Comparison of ENCODE assay signal across 7 cellular contexts in the genomic region with DNA sequence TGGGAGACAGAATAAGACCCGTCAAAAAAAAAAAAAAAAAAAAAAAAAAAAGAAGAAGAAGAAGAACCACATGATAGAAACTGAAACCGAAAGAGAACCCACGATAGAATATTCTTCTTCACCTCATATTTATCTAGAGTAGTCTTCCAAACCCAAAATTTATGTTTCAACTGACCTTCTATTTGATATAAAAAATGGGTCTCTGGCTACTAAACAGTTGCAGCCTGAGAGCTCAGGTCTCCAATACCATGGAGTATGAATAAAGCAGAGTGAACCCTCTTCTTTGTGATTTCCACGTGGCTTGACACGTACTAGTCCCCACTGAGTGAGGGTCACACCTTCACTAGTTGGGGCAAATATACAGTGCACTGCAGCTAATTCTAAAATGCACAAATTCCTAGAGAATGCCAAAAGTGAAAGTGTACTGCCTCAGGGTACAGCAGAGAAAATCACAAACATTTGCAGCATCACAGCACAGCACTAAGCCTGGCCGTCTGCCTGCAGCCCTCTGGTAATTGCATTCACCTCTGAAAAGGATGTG. TPM values are rescaled to one million over a fixed set of nuclear protein-coding genes. Genes with fewer than 3 reads are reported as not detected.
A peak's percentile ranks its signal among the peaks of the same experiment; 100 is the strongest.
DNase-seq lines count a peak whose midpoint lies in the region; ATAC-seq, FAIRE-seq and TF ChIP-seq lines count a peak whose summit lies in the region.

No MANE protein-coding gene starts in this region.

- TF ChIP-seq RAD21 in HepG2 (CRISPR knock-in tag; IDR thresholded peaks at IDR 0.05) = no peak

- no peak overlapping the region for H3K27ac ChIP-seq in HepG2 (ENCODE audit: extremely low read length, insufficient read depth, low read length)

- H3K9me3 ChIP-seq in T-helper 17 cell (ENCODE audit: control insufficient read depth, low read length, poor library complexity, severe bottlenecking) (no peaks in the 10 kb centered on the region), HepG2 (ENCODE audit: low read length) (no peaks in the 10 kb centered on the region)

- intact Hi-C loops in HepG2 (cut with micrococcal nuclease; ENCODE audit: unreplicated experiment) (no loop called here), left colon (cut with DNase I, micrococcal nuclease) (no loop called here)

- peaks cover 7% of the 10 kb centered on the region for H3K4me1 Mint-ChIP-seq in T-helper 17 cell

- no peak for TF ChIP-seq CTCF in HepG2 (CRISPR knock-in tag; IDR thresholded peaks at IDR 0.05)

- no peaks in the 10 kb centered on the region for H4K20me1 ChIP-seq in HepG2 (ENCODE audit: insufficient read depth, low read length)

- H3K36me3 Mint-ChIP-seq in T-helper 17 cell (ENCODE audit: low read depth) = no peaks in the 10 kb centered on the region

- POLR2A ChIA-PET in HepG2 (lab: Yijun Ruan, JAX) = no interaction called here

- peak; percentile 57 for ATAC-seq in HG02840 (IDR thresholded peaks at IDR 0.05; ENCODE audit: low FRiP score, unreplicated experiment)
- ATAC-seq in T-helper 17 cell = peak; percentile 59
- peak; percentile 81 for ATAC-seq in HepG2
- ATAC-seq in left colon = no peak

- no peak for TF ChIP-seq POLR2A in GM12892 (IDR thresholded peaks at IDR 0.05; ENCODE audit: low read depth, low read length)
- TF ChIP-seq POLR2A in HepG2 (IDR thresholded peaks at IDR 0.05; ENCODE audit: insufficient read depth in 1 of 2, low read depth in 2 of 2, low read length in 2 of 2) = no peak

- H3K79me2 ChIP-seq in HepG2 (ENCODE audit: insufficient read depth, low read length) = no peaks in the 10 kb centered on the region

- peaks cover 0 to 2% of the 10 kb centered on the region in 2 experiments; a peak in 1 of 5 replicates for H3K27me3 ChIP-seq in HepG2 (ENCODE audit: control insufficient read depth in 1 of 2, insufficient read depth in 2 of 2, low read length in 2 of 2)

- H3K4me3 ChIP-seq in HepG2 (replicated peaks in 1 of 3; ENCODE audit: insufficient read depth in 1 of 3, low read depth in 2 of 3, low read length in 3 of 3) = peak overlapping the region; percentile 46 to 79 (median 59)

- H3K4me1 ChIP-seq in HepG2 (ENCODE audit: insufficient read depth, low read length) = peaks cover 6% of the 10 kb centered on the region; the same call in 1 of the 2 replicates

- 4% methylated on average over 6 of the region's 6 CpGs for WGBS in HepG2 (ENCODE audit: low lambda C conversion rate)

- 0 out of 2 replicates have a peak overlapping the region, but pooled peaks have one; percentile 38 for H3K9ac ChIP-seq in HepG2 (ENCODE audit: insufficient read depth, low read depth, low read length)

- FAIRE-seq in GM12892 (lab: Jason Lieb, UNC) (peak; percentile 79), HepG2 (lab: Jason Lieb, UNC) (no peak)

- DNase-seq in GM12892 (ENCODE audit: insufficient read length) (no peak), T-helper 17 cell (no peak), HepG2 (ENCODE audit: low spot score) (no peak), left colon (no peak), RKO (ENCODE audit: low spot score) (no peak), NCI-H2196 (lab: John Stamatoyannopoulos, UW; ENCODE audit: unreplicated experiment) (no peak)

- in situ Hi-C loops in HepG2 (cut with HindIII; ENCODE audit: extremely low pct_ligation_motif_present, low pct_unique_long_range_greater_than_20kb) = loop anchor here (25.0 kb wide), 1 partner anchor 1375 kb away; no protein-coding TSS in a partner anchor

- BruUV-seq in HepG2 (replicated peaks; lab: Mats Ljungman, UMichigan) = no TSS peak

- H2AFZ ChIP-seq in HepG2 (ENCODE audit: low read length) = peak overlapping the region; percentile 98

- H3K4me2 ChIP-seq in HepG2 (ENCODE audit: low read depth, low read length) = peak overlapping the region; percentile 99

- peaks cover 8% of the 10 kb centered on the region for H3K27me3 Mint-ChIP-seq in T-helper 17 cell

- peak overlapping the region; percentile 57 for H3K27ac Mint-ChIP-seq in T-helper 17 cell

- TF ChIP-seq EP300 in HepG2 (IDR thresholded peaks at IDR 0.05; ENCODE audit: low read depth in 2 of 2, low read length in 2 of 2) (no peak), HepG2 (CRISPR knock-in tag; IDR thresholded peaks at IDR 0.05; ENCODE audit: borderline replicate concordance) (no peak)

- H3K4me3 Mint-ChIP-seq in T-helper 17 cell = peak overlapping the region; percentile 78

- CTCF ChIA-PET in HepG2 (lab: Yijun Ruan, JAX; ENCODE audit: low intra/inter-chr PET ratio, low total read pairs) = no interaction called here

- H3K36me3 ChIP-seq in HepG2 (replicated peaks in 1 of 2; ENCODE audit: control insufficient read depth in 1 of 2, insufficient read depth in 2 of 2, low read length in 2 of 2) = no peaks in the 10 kb centered on the region

TF ChIP-seq in HepG2, 621 proteins besides CTCF, POLR2A, EP300 and RAD21:
- no peak for TF ChIP-seq ZNF569 (CRISPR knock-in tag; IDR thresholded peaks at IDR 0.05; ENCODE audit: borderline replicate concordance)
- no peak for TF ChIP-seq ZNF788 (CRISPR knock-in tag; IDR thresholded peaks at IDR 0.05; ENCODE audit: borderline replicate concordance)
- no peak for TF ChIP-seq U2AF2 (IDR thresholded peaks at IDR 0.05; ENCODE audit: low read depth, low read length)
- TF ChIP-seq ZSCAN22 (CRISPR knock-in tag; IDR thresholded peaks at IDR 0.05) = no peak
- no peak for TF ChIP-seq SNRNP70 (IDR thresholded peaks at IDR 0.05; ENCODE audit: low read depth, low read length)
- TF ChIP-seq, protein P1, sequence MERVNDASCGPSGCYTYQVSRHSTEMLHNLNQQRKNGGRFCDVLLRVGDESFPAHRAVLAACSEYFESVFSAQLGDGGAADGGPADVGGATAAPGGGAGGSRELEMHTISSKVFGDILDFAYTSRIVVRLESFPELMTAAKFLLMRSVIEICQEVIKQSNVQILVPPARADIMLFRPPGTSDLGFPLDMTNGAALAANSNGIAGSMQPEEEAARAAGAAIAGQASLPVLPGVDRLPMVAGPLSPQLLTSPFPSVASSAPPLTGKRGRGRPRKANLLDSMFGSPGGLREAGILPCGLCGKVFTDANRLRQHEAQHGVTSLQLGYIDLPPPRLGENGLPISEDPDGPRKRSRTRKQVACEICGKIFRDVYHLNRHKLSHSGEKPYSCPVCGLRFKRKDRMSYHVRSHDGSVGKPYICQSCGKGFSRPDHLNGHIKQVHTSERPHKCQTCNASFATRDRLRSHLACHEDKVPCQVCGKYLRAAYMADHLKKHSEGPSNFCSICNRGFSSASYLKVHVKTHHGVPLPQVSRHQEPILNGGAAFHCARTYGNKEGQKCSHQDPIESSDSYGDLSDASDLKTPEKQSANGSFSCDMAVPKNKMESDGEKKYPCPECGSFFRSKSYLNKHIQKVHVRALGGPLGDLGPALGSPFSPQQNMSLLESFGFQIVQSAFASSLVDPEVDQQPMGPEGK (CRISPR knock-in tag; IDR thresholded peaks at IDR 0.05) = no peak
- no peak for TF ChIP-seq TOPORS (CRISPR knock-in tag; IDR thresholded peaks at IDR 0.05)
- no peak for TF ChIP-seq ZNF367 (CRISPR knock-in tag; IDR thresholded peaks at IDR 0.05; ENCODE audit: borderline replicate concordance)
- TF ChIP-seq, protein P2, sequence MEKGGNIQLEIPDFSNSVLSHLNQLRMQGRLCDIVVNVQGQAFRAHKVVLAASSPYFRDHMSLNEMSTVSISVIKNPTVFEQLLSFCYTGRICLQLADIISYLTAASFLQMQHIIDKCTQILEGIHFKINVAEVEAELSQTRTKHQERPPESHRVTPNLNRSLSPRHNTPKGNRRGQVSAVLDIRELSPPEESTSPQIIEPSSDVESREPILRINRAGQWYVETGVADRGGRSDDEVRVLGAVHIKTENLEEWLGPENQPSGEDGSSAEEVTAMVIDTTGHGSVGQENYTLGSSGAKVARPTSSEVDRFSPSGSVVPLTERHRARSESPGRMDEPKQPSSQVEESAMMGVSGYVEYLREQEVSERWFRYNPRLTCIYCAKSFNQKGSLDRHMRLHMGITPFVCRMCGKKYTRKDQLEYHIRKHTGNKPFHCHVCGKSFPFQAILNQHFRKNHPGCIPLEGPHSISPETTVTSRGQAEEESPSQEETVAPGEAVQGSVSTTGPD (CRISPR knock-in tag; IDR thresholded peaks at IDR 0.05) = no peak
- no peak for TF ChIP-seq REPIN1 (CRISPR knock-in tag; IDR thresholded peaks at IDR 0.05; ENCODE audit: borderline replicate concordance, low read depth)
TF ChIP-seq in HepG2: peak in this region for 0.

RNA-seq across cellular contexts. Expression of gene RFC3, which starts 30.8 kb away (rescaled TPM):
- polyA plus RNA-seq in GM12892 (2012; ENCODE audit: missing spikeins) = 35.4 TPM
- total RNA-seq in T-helper 17 cell = 1 to 10 TPM; 4.6 to 6.2 TPM
- total RNA-seq in HepG2 (2016; rRNA removed; fragmentation: Illumina TruSeq; extraction: Trizol) = 55.7 and 80.1 TPM in 2 replicates
- 9.2 and 9.8 TPM in 2 replicates for total RNA-seq in HepG2 (2016; cell fraction: cytosol; rRNA removed; fragmentation: Illumina TruSeq; extraction: Trizol; ENCODE audit: low read depth)
- total RNA-seq in HepG2 (2016; cell fraction: insoluble cytoplasmic fraction; rRNA removed; fragmentation: Illumina TruSeq; extraction: Trizol) = 55.6 and 78.6 TPM in 2 replicates
- 17.3 and 19.4 TPM in 2 replicates for total RNA-seq in HepG2 (2016; cell fraction: membrane; rRNA removed; fragmentation: Illumina TruSeq; extraction: Trizol)
- total RNA-seq in HepG2 (2016; cell fraction: nucleus; rRNA removed; fragmentation: Illumina TruSeq; extraction: Trizol) = 88.7 and 100 TPM in 2 replicates
- 10.3 and 16.0 TPM in 2 replicates for polyA plus RNA-seq in HepG2 (2011; rRNA removed)
- 7.9 and 8.1 TPM in 2 replicates for polyA plus RNA-seq in HepG2 (2011; cell fraction: cytosol; rRNA removed)
- 13.3 and 17.4 TPM in 2 replicates for polyA plus RNA-seq in HepG2 (2011; cell fraction: nucleus; rRNA removed)
- polyA plus RNA-seq in HepG2 (2012) = 9.4 and 21.3 TPM in 2 replicates
- 3.6 and 3.7 TPM in 2 replicates for polyA plus RNA-seq in HepG2 (2016; cell fraction: cytosol; fragmentation: Illumina TruSeq; extraction: Trizol; ENCODE audit: low read depth)
- 80.2 and 84.4 TPM in 2 replicates for polyA plus RNA-seq in HepG2 (2016; cell fraction: insoluble cytoplasmic fraction; fragmentation: Illumina TruSeq; extraction: Trizol; ENCODE audit: low read depth)
- polyA plus RNA-seq in HepG2 (2016; cell fraction: membrane; fragmentation: Illumina TruSeq; extraction: Trizol; ENCODE audit: low read depth) = 10.4 and 10.6 TPM in 2 replicates
- 46.4 and 49.2 TPM in 2 replicates for polyA plus RNA-seq in HepG2 (2016; cell fraction: nucleus; fragmentation: Illumina TruSeq; extraction: Trizol; ENCODE audit: insufficient read depth, low read depth)
- 12.9 and 24.6 TPM in 2 replicates for polyA minus RNA-seq in HepG2 (2011; rRNA and poly(A)+ RNA removed; ENCODE audit: low replicate concordance)
- polyA minus RNA-seq in HepG2 (2011; cell fraction: cytosol; rRNA and poly(A)+ RNA removed) = 10.2 and 17.7 TPM in 2 replicates
- polyA minus RNA-seq in HepG2 (2011; cell fraction: nucleus; rRNA and poly(A)+ RNA removed) = 89.3 and 136 TPM in 2 replicates
- 1 to 10 TPM; 3.5 to 6.2 TPM for total RNA-seq in left colon
